In genomic region chr13:41809962-41810361, GRCh38 we compare ENCODE assay signal across 21 cellular contexts.
"Had no signal": no experiment of that assay in that cellular context is flagged by ENCODE, and none has a peak within 500 bp of the region (broad histone marks: within the 10 kb centered on the region; RNA-seq: fewer than 3 reads in every experiment).

No MANE protein-coding gene starts in this region.

- H3K27me3 Mint-ChIP-seq: activated CD4-positive, alpha-beta memory T cell treated with anti-CD3 and anti-CD28 coated beads for 36 hours; activated naive CD4-positive, alpha-beta T cell treated with anti-CD3 and anti-CD28 coated beads, Interleukin-2, amount 10 ng/mL, durations not matched to agents 7 days and 5 days; naive B cell; progenitor cell of endocrine pancreas had no signal

- H3K9me3 Mint-ChIP-seq: activated CD4-positive, alpha-beta memory T cell treated with anti-CD3 and anti-CD28 coated beads for 36 hours; activated T-cell treated with anti-CD3 and anti-CD28 coated beads, Interleukin-2, amount 50 U/mL, for 72 hours had no signal

- H3K4me3 Mint-ChIP-seq: activated CD4-positive, alpha-beta memory T cell treated with anti-CD3 and anti-CD28 coated beads for 36 hours; activated naive CD4-positive, alpha-beta T cell treated with anti-CD3 and anti-CD28 coated beads, Interleukin-2, amount 10 ng/mL, durations not matched to agents 7 days and 5 days; activated T-cell treated with anti-CD3 and anti-CD28 coated beads, Interleukin-2, amount 50 U/mL, for 72 hours; naive B cell; T-helper 1 cell treated with Interleukin-12 subunit alpha and Interleukin-12 subunit beta and Interleukin-4 antibody, amounts not matched to agents 30 μg/mL and 1 μg/mL, for 36 hours had no signal

- ATAC-seq: activated T-cell treated with anti-CD3 and anti-CD28 coated beads, Interleukin-2, amount 50 U/mL, for 72 hours; left lobe of liver; lower lobe of right lung; stimulated activated naive CD8-positive, alpha-beta T cell treated with anti-CD3 and anti-CD28 coated beads, Interleukin-15, Interleukin-2, amounts not matched to agents 100 U/mL and 50 U/mL, for 24 hours had no signal

- DNase-seq: activated CD4-positive, alpha-beta memory T cell treated with anti-CD3 and anti-CD28 coated beads for 36 hours; activated CD4-positive, alpha-beta T cell treated with anti-CD3 and anti-CD28 coated beads for 4 hours; activated CD4-positive, CD25-positive, alpha-beta regulatory T cell; activated effector memory CD4-positive, alpha-beta T cell treated with Interleukin-2 at 50 U/mL for 16 hours; activated naive CD4-positive, alpha-beta T cell treated with anti-CD3 and anti-CD28 coated beads, Interleukin-2, amount 10 ng/mL, durations not matched to agents 7 days and 5 days; activated T-cell treated with anti-CD3 and anti-CD28 coated beads, Interleukin-2, amount 50 U/mL, for 72 hours; amygdala; cortex of kidney; foreskin fibroblast; lower lobe of right lung; naive B cell; retina; sigmoid colon; stimulated activated CD4-positive, alpha-beta T cell treated with anti-CD3 and anti-CD28 coated beads, Interleukin-15, amount 100 ng/mL, for 24 hours; stimulated activated CD8-positive, alpha-beta memory T cell treated with anti-CD3 and anti-CD28 coated beads, Interleukin-4, amount 100 ng/mL, for 48 hours; stimulated activated naive CD8-positive, alpha-beta T cell treated with anti-CD3 and anti-CD28 coated beads, Interleukin-15, Interleukin-2, amounts not matched to agents 100 U/mL and 50 U/mL, for 24 hours; T1000; thyroid gland had no signal

- H3K27ac Mint-ChIP-seq: activated CD4-positive, alpha-beta memory T cell treated with anti-CD3 and anti-CD28 coated beads for 36 hours; activated naive CD4-positive, alpha-beta T cell treated with anti-CD3 and anti-CD28 coated beads, Interleukin-2, amount 10 ng/mL, durations not matched to agents 7 days and 5 days; progenitor cell of endocrine pancreas; T-helper 1 cell treated with Interleukin-12 subunit alpha and Interleukin-12 subunit beta and Interleukin-4 antibody, amounts not matched to agents 30 μg/mL and 1 μg/mL, for 36 hours had no signal
